ENCODE assay signal across 10 cellular contexts in genomic region chr19:16141043-16141442, GRCh38. TPM values are rescaled to one million over a fixed set of nuclear protein-coding genes. Genes with fewer than 3 reads are reported as not detected.
DNase-seq lines count a peak whose midpoint lies in the region; ATAC-seq and TF ChIP-seq lines count a peak whose summit lies in the region.
"Had no signal": no experiment of that assay in that cellular context is flagged by ENCODE, and none has a peak within 500 bp of the region (broad histone marks: within the 10 kb centered on the region; RNA-seq: fewer than 3 reads in every experiment).

No MANE protein-coding gene starts in this region.

- CTCF ChIA-PET in CD8-positive, alpha-beta memory T cell (lab: Charles Lee), result interaction anchor here (1.0 to 1.5 kb wide), 2 partner anchors 41 to 128 kb away, joined by 3 read pairs; no protein-coding TSS in a partner anchor

- no peaks in the 10 kb centered on the region for H3K9me2 ChIP-seq in MM.1S (replicated peaks; ENCODE audit: insufficient read depth, low read length)

- H3K4me2 ChIP-seq in MM.1S (ENCODE audit: low read depth, low read length), result peak overlapping the region; percentile 27; the same call in 1 of the 2 replicates

- POLR2A ChIA-PET in CD8-positive, alpha-beta memory T cell (lab: Charles Lee), result no interaction called here

- peaks cover 22% of the 10 kb centered on the region for H3K79me2 ChIP-seq in MM.1S (ENCODE audit: low read length)

- TF ChIP-seq CTCF in MM.1S (IDR thresholded peaks at IDR 0.05; ENCODE audit: low read length) (peak; percentile 46), mesothelial cell of epicardium (IDR thresholded peaks at IDR 0.05; ENCODE audit: unreplicated experiment) (no peak)

- in situ Hi-C loops in ACHN (cut with HindIII; ENCODE audit: low pct_ligation_motif_present, low pct_unique_long_range_greater_than_20kb, low sequenced_read_pairs), result no loop called here

- H3K4me1 ChIP-seq in CD8-positive, alpha-beta memory T cell (ENCODE audit: insufficient read depth, low read length), result peaks cover 28% of the 10 kb centered on the region
- H3K4me1 ChIP-seq in MM.1S (ENCODE audit: low read length), result peaks cover 30% of the 10 kb centered on the region

- peak overlapping the region in 7 of 8 donors; percentile 26 to 87 (median 78) for H3K27ac Mint-ChIP-seq in CD8-positive, alpha-beta memory T cell
- peak overlapping the region; percentile 43 for H3K27ac Mint-ChIP-seq in activated T-helper 2 cell treated with anti-CD3 and anti-CD28 coated beads, Interferon-gamma antibody, Interleukin-2, Interleukin-4, amounts not matched to agents 10 μg/mL and 5 μg/mL and 100 μg/mL, durations not matched to agents 14 hours and 24 hours and 36 hours
- H3K27ac Mint-ChIP-seq in mesothelial cell of epicardium, result no peak overlapping the region

- H3K27ac ChIP-seq in CD8-positive, alpha-beta memory T cell (ENCODE audit: low read depth, low read length), result no peak overlapping the region
- H3K27ac ChIP-seq in MM.1S (ENCODE audit: low read length), result peak overlapping the region; percentile 98
- H3K27ac ChIP-seq: brain microvascular endothelial cell had no signal

- H2AFZ ChIP-seq in MM.1S (ENCODE audit: low read length), result peak overlapping the region; percentile 50; the same call in 1 of the 2 replicates

- no peaks in the 10 kb centered on the region for H4K20me1 ChIP-seq in MM.1S (ENCODE audit: insufficient read depth, low read length)

- H3K27me3 ChIP-seq in CD8-positive, alpha-beta memory T cell (ENCODE audit: insufficient read depth, low read length, poor library complexity, severe bottlenecking), result no peaks in the 10 kb centered on the region
- H3K27me3 ChIP-seq in MM.1S (replicated peaks; ENCODE audit: insufficient read depth, low read length), result no peaks in the 10 kb centered on the region
- H3K27me3 ChIP-seq: brain microvascular endothelial cell had no signal

- no peaks in the 10 kb centered on the region for H3K36me3 ChIP-seq in CD8-positive, alpha-beta memory T cell (ENCODE audit: insufficient read depth, low read length)
- no peaks in the 10 kb centered on the region for H3K36me3 ChIP-seq in MM.1S (replicated peaks; ENCODE audit: insufficient read depth, low read length)
- H3K36me3 ChIP-seq: brain microvascular endothelial cell had no signal

- H3K27me3 Mint-ChIP-seq in CD8-positive, alpha-beta memory T cell, result no peaks in the 10 kb centered on the region
- H3K27me3 Mint-ChIP-seq in activated T-helper 2 cell treated with anti-CD3 and anti-CD28 coated beads, Interferon-gamma antibody, Interleukin-2, Interleukin-4, amounts not matched to agents 10 μg/mL and 5 μg/mL and 100 μg/mL, durations not matched to agents 14 hours and 24 hours and 36 hours (ENCODE audit: low read depth), result no peaks in the 10 kb centered on the region
- peaks cover 3% of the 10 kb centered on the region for H3K27me3 Mint-ChIP-seq in mesothelial cell of epicardium (ENCODE audit: low read depth)

- DNase-seq in CD8-positive, alpha-beta memory T cell, result peak in 1 of 5 donors; percentile 6
- DNase-seq in GM19238 (ENCODE audit: insufficient read length, low spot score) (peak; percentile 55), MM.1S (peak; percentile 92), CD1c-positive myeloid dendritic cell (ENCODE audit: extremely low spot score) (no peak), mesothelial cell of epicardium (ENCODE audit: low spot score in 2 of 2, unreplicated experiment in 2 of 2) (no peak), ACHN (no peak)
- no peak for DNase-seq in activated T-helper 2 cell treated with anti-CD3 and anti-CD28 coated beads, Interferon-gamma antibody, Interleukin-2, Interleukin-4, amounts not matched to agents 10 μg/mL and 5 μg/mL and 100 μg/mL, durations not matched to agents 14 hours and 24 hours and 36 hours (ENCODE audit: low spot score)
- DNase-seq: brain microvascular endothelial cell, retina had no signal

- H3K4me3 ChIP-seq in CD8-positive, alpha-beta memory T cell (ENCODE audit: low read length), result no peak overlapping the region
- no peak overlapping the region for H3K4me3 ChIP-seq in MM.1S (ENCODE audit: low read length)

- H3K4me3 Mint-ChIP-seq in CD8-positive, alpha-beta memory T cell, result peak overlapping the region in 5 of 7 donors; percentile 31 to 82 (median 61)
- H3K4me3 Mint-ChIP-seq in activated T-helper 2 cell treated with anti-CD3 and anti-CD28 coated beads, Interferon-gamma antibody, Interleukin-2, Interleukin-4, amounts not matched to agents 10 μg/mL and 5 μg/mL and 100 μg/mL, durations not matched to agents 14 hours and 24 hours and 36 hours (ENCODE audit: low read depth), result peak overlapping the region; percentile 30
- no peak overlapping the region for H3K4me3 Mint-ChIP-seq in mesothelial cell of epicardium

- H3K9me3 ChIP-seq in CD8-positive, alpha-beta memory T cell (ENCODE audit: low read length), result no peaks in the 10 kb centered on the region
- no peaks in the 10 kb centered on the region for H3K9me3 ChIP-seq in MM.1S (replicated peaks; ENCODE audit: insufficient read depth, low read length)

- no peaks in the 10 kb centered on the region for H3K9me3 Mint-ChIP-seq in CD8-positive, alpha-beta memory T cell
- H3K9me3 Mint-ChIP-seq in activated T-helper 2 cell treated with anti-CD3 and anti-CD28 coated beads, Interferon-gamma antibody, Interleukin-2, Interleukin-4, amounts not matched to agents 10 μg/mL and 5 μg/mL and 100 μg/mL, durations not matched to agents 14 hours and 24 hours and 36 hours, result no peaks in the 10 kb centered on the region
- no peaks in the 10 kb centered on the region for H3K9me3 Mint-ChIP-seq in mesothelial cell of epicardium

- peaks cover 49 to 65% (median 61%) of the 10 kb centered on the region in 3 donors for H3K4me1 Mint-ChIP-seq in CD8-positive, alpha-beta memory T cell
- H3K4me1 Mint-ChIP-seq in activated T-helper 2 cell treated with anti-CD3 and anti-CD28 coated beads, Interferon-gamma antibody, Interleukin-2, Interleukin-4, amounts not matched to agents 10 μg/mL and 5 μg/mL and 100 μg/mL, durations not matched to agents 14 hours and 24 hours and 36 hours (ENCODE audit: low read depth), result peaks cover 40% of the 10 kb centered on the region
- no peaks in the 10 kb centered on the region for H3K4me1 Mint-ChIP-seq in mesothelial cell of epicardium

- intact Hi-C loops in activated T-helper 2 cell treated with anti-CD3 and anti-CD28 coated beads, Interferon-gamma antibody, Interleukin-2, Interleukin-4, amounts not matched to agents 10 μg/mL and 5 μg/mL and 100 μg/mL, durations not matched to agents 14 hours and 24 hours and 36 hours (cut with micrococcal nuclease), result no loop called here

- H3K36me3 Mint-ChIP-seq in CD8-positive, alpha-beta memory T cell, result peaks cover 2 to 4% (median 3%) of the 10 kb centered on the region in 3 donors
- peaks cover 14% of the 10 kb centered on the region for H3K36me3 Mint-ChIP-seq in activated T-helper 2 cell treated with anti-CD3 and anti-CD28 coated beads, Interferon-gamma antibody, Interleukin-2, Interleukin-4, amounts not matched to agents 10 μg/mL and 5 μg/mL and 100 μg/mL, durations not matched to agents 14 hours and 24 hours and 36 hours (ENCODE audit: low read depth)
- H3K36me3 Mint-ChIP-seq in mesothelial cell of epicardium, result no peaks in the 10 kb centered on the region

- peaks cover 53% of the 10 kb centered on the region for H3F3A ChIP-seq in MM.1S (ENCODE audit: insufficient read depth, low read length)

- H3K9ac ChIP-seq in MM.1S (ENCODE audit: low read length), result peak overlapping the region; percentile 47; the same call in 1 of the 2 replicates

- no peak for ATAC-seq in GM21529 (IDR thresholded peaks at IDR 0.05; ENCODE audit: unreplicated experiment)

RNA-seq across cellular contexts. Expression of gene HSH2D, which starts 2.4 kb away (rescaled TPM):
- total RNA-seq in CD8-positive, alpha-beta memory T cell, result 1 to 10 TPM; 8.6 to 9.3 TPM
- polyA plus RNA-seq in CD8-positive, alpha-beta memory T cell, result 12.8 TPM
- total RNA-seq in activated T-helper 2 cell treated with anti-CD3 and anti-CD28 coated beads, Interferon-gamma antibody, Interleukin-2, Interleukin-4, amounts not matched to agents 10 μg/mL and 5 μg/mL and 100 μg/mL, durations not matched to agents 14 hours and 24 hours and 36 hours, result 42.3 and 43.5 TPM in 2 replicates
- total RNA-seq in mesothelial cell of epicardium, result 0.27 to 0.38 TPM (median 0.32 TPM) in 3 replicates

RNA-seq across cellular contexts. Expression of gene RAB8A, which starts 29.4 kb away (rescaled TPM):
- 100 to 1,000 TPM; 268 to 298 TPM for total RNA-seq in CD8-positive, alpha-beta memory T cell
- polyA plus RNA-seq in CD8-positive, alpha-beta memory T cell, result 86.3 TPM
- 256 and 261 TPM in 2 replicates for total RNA-seq in activated T-helper 2 cell treated with anti-CD3 and anti-CD28 coated beads, Interferon-gamma antibody, Interleukin-2, Interleukin-4, amounts not matched to agents 10 μg/mL and 5 μg/mL and 100 μg/mL, durations not matched to agents 14 hours and 24 hours and 36 hours
- total RNA-seq in mesothelial cell of epicardium, result 65.6 to 70.3 TPM (median 69.4 TPM) in 3 replicates

RNA-seq across cellular contexts. Expression of gene CIB3, which starts 32.3 kb away (rescaled TPM):
- total RNA-seq in CD8-positive, alpha-beta memory T cell, result not detected
- polyA plus RNA-seq in CD8-positive, alpha-beta memory T cell, result not detected
- not detected in 2 replicates for total RNA-seq in activated T-helper 2 cell treated with anti-CD3 and anti-CD28 coated beads, Interferon-gamma antibody, Interleukin-2, Interleukin-4, amounts not matched to agents 10 μg/mL and 5 μg/mL and 100 μg/mL, durations not matched to agents 14 hours and 24 hours and 36 hours
- not detected in 3 replicates for total RNA-seq in mesothelial cell of epicardium

RNA-seq across cellular contexts. Expression of gene FAM32A, which starts 44.2 kb away (rescaled TPM):
- total RNA-seq in CD8-positive, alpha-beta memory T cell, result 10 to 100 TPM; 62.4 to 68.3 TPM
- polyA plus RNA-seq in CD8-positive, alpha-beta memory T cell, result 127 TPM
- 65.6 and 68.6 TPM in 2 replicates for total RNA-seq in activated T-helper 2 cell treated with anti-CD3 and anti-CD28 coated beads, Interferon-gamma antibody, Interleukin-2, Interleukin-4, amounts not matched to agents 10 μg/mL and 5 μg/mL and 100 μg/mL, durations not matched to agents 14 hours and 24 hours and 36 hours
- 88.1 to 90.3 TPM (median 88.9 TPM) in 3 replicates for total RNA-seq in mesothelial cell of epicardium

RNA-seq across cellular contexts. Expression of gene AP1M1, which starts 56.7 kb away (rescaled TPM):
- total RNA-seq in CD8-positive, alpha-beta memory T cell, result 100 to 1,000 TPM; 113 to 120 TPM
- polyA plus RNA-seq in CD8-positive, alpha-beta memory T cell, result 145 TPM
- 106 and 120 TPM in 2 replicates for total RNA-seq in activated T-helper 2 cell treated with anti-CD3 and anti-CD28 coated beads, Interferon-gamma antibody, Interleukin-2, Interleukin-4, amounts not matched to agents 10 μg/mL and 5 μg/mL and 100 μg/mL, durations not matched to agents 14 hours and 24 hours and 36 hours
- 48.4 to 53.9 TPM (median 49.4 TPM) in 3 replicates for total RNA-seq in mesothelial cell of epicardium

Comparison
In these comparisons a context has a peak if more than half of its experiments do, and no peak if none do; other contexts are left out.
1. DNase-seq: peak in GM19238 (single experiment) and MM.1S (single experiment); none in activated T-helper 2 cell treated with anti-CD3 and anti-CD28 coated beads, Interferon-gamma antibody, Interleukin-2, Interleukin-4, amounts not matched to agents 10 μg/mL and 5 μg/mL and 100 μg/mL, durations not matched to agents 14 hours and 24 hours and 36 hours (single experiment), CD1c-positive myeloid dendritic cell (single experiment), mesothelial cell of epicardium (0 of 2) and ACHN (single experiment).